ENCODE assay signal across 8 cellular contexts in the genomic region with DNA sequence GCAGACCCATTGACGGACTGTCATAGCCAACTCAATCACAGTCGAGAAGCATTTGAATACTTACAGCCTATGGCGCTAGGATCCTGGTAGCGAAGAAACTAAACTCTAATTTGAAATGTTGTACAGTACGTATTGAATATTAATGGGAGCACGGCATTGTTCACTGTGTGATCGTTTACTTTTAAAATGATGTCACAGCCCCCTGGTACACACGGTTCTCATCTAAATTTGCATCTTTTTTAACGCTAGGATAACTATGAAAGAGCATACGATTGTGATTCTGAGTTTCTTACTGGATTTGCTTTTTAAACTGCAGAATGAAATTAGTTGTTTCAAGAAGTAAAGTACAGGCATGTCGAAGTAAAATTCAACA. TPM values are rescaled to one million over a fixed set of nuclear protein-coding genes. Genes with fewer than 3 reads are reported as not detected.
DNase-seq lines count a peak whose midpoint lies in the region; ATAC-seq, FAIRE-seq and TF ChIP-seq lines count a peak whose summit lies in the region.

No MANE protein-coding gene starts in this region.

- H3K4me1 Mint-ChIP-seq in CD8-positive, alpha-beta memory T cell, result peaks cover 35 to 53% (median 50%) of the 10 kb centered on the region in 3 donors
- H3K4me1 Mint-ChIP-seq in activated naive CD8-positive, alpha-beta T cell (ENCODE audit: low read depth), result peaks cover 44% of the 10 kb centered on the region

- H3K36me3 Mint-ChIP-seq in CD8-positive, alpha-beta memory T cell, result peaks cover 0 to 8% (median 1%) of the 10 kb centered on the region in 3 donors
- H3K36me3 Mint-ChIP-seq in activated naive CD8-positive, alpha-beta T cell, result peaks cover 7% of the 10 kb centered on the region

- H3K79me2 ChIP-seq in HCT116 (ENCODE audit: insufficient read depth, low read length) (peaks cover 22% of the 10 kb centered on the region), HepG2 (ENCODE audit: insufficient read depth, low read length) (peaks cover 27% of the 10 kb centered on the region)

- TF ChIP-seq EP300 in HepG2 (IDR thresholded peaks at IDR 0.05; ENCODE audit: low read depth in 2 of 2, low read length in 2 of 2) (no peak), HepG2 (CRISPR knock-in tag; IDR thresholded peaks at IDR 0.05; ENCODE audit: borderline replicate concordance) (no peak), transverse colon (IDR thresholded peaks at IDR 0.05; ENCODE audit: low read depth) (no peak)

- RAD21 ChIA-PET in HCT116 (lab: Charles Lee; ENCODE audit: low non-redundant PET in 1 of 2, low total read pairs in 2 of 2, uncharacterized antibody in 2 of 2, unreplicated experiment in 2 of 2), result interaction anchor here in 1 of 2 experiments (0.7 kb wide), 1 partner anchor 88 kb away, joined by 5 read pairs; no protein-coding TSS in a partner anchor

- POLR2A ChIA-PET in CD8-positive, alpha-beta memory T cell (lab: Charles Lee), result no interaction called here
- POLR2A ChIA-PET in HCT116 (lab: Charles Lee) (no interaction called here), HepG2 (lab: Yijun Ruan, JAX) (interaction anchor here (0.7 to 1.8 kb wide), 3 partner anchors 43 to 335 kb away, joined by 3 to 12 read pairs (median 3); a partner anchor contains a TSS)

- TF ChIP-seq POLR2A in HCT116 (IDR thresholded peaks at IDR 0.05; ENCODE audit: borderline replicate concordance, extremely low read depth, insufficient read depth, insufficient read length) (no peak), HepG2 (IDR thresholded peaks at IDR 0.05; ENCODE audit: insufficient read depth in 1 of 2, low read depth in 2 of 2, low read length in 2 of 2) (no peak), transverse colon (IDR thresholded peaks at IDR 0.05) (no peak)

- H3K9me3 ChIP-seq in CD8-positive, alpha-beta memory T cell (ENCODE audit: low read length), result no peaks in the 10 kb centered on the region
- H3K9me3 ChIP-seq in HCT116 (ENCODE audit: control insufficient read depth in 1 of 2, insufficient read depth in 1 of 2, low read depth in 1 of 2, low read length in 2 of 2) (no peaks in the 10 kb centered on the region), HepG2 (ENCODE audit: low read length) (no peaks in the 10 kb centered on the region), transverse colon (no peaks in the 10 kb centered on the region)

- H3K9ac ChIP-seq in HCT116 (ENCODE audit: low read length), result peak overlapping the region; percentile 66
- H3K9ac ChIP-seq in HepG2 (ENCODE audit: insufficient read depth, low read depth, low read length), result peak overlapping the region; percentile 86; the same call in 1 of the 2 replicates

- no peak for TF ChIP-seq RAD21 in HCT116 (IDR thresholded peaks at IDR 0.05; ENCODE audit: low read depth)
- TF ChIP-seq RAD21 in HepG2 (CRISPR knock-in tag; IDR thresholded peaks at IDR 0.05), result no peak

- in situ Hi-C loops in HepG2 (cut with HindIII; ENCODE audit: extremely low pct_ligation_motif_present, low pct_unique_long_range_greater_than_20kb), result no loop called here
- in situ Hi-C loops in transverse colon (cut with MboI; ENCODE audit: low pct_ligation_motif_present in 1 of 4, low pct_unique_long_range_greater_than_20kb in 1 of 4, low sequenced_read_pairs in 3 of 4), result no loop called here

- H3K27me3 ChIP-seq in CD8-positive, alpha-beta memory T cell (ENCODE audit: insufficient read depth, low read length, poor library complexity, severe bottlenecking), result no peaks in the 10 kb centered on the region
- H3K27me3 ChIP-seq in HCT116 (ENCODE audit: insufficient read depth, low read length) (no peaks in the 10 kb centered on the region), HepG2 (ENCODE audit: control insufficient read depth in 1 of 2, insufficient read depth in 2 of 2, low read length in 2 of 2) (no peaks in the 10 kb centered on the region), transverse colon (no peaks in the 10 kb centered on the region)

- peak overlapping the region; percentile 71 for H3K4me3 ChIP-seq in CD8-positive, alpha-beta memory T cell (ENCODE audit: low read length)
- peak overlapping the region; percentile 68 to 69 for H3K4me3 ChIP-seq in HCT116 (replicated peaks in 1 of 2; ENCODE audit: low read depth in 1 of 2, low read length in 2 of 2)
- peak overlapping the region in 1 of 3 experiments; percentile 81; a peak in 1 of 6 replicates for H3K4me3 ChIP-seq in HepG2 (replicated peaks in 1 of 3; ENCODE audit: insufficient read depth in 1 of 3, low read depth in 2 of 3, low read length in 3 of 3)
- peak overlapping the region in 3 of 4 donors; percentile 63 to 77 (median 75) for H3K4me3 ChIP-seq in transverse colon

- H3K36me3 ChIP-seq in CD8-positive, alpha-beta memory T cell (ENCODE audit: insufficient read depth, low read length), result no peaks in the 10 kb centered on the region
- H3K36me3 ChIP-seq in HCT116 (ENCODE audit: control insufficient read depth in 1 of 2, insufficient read depth in 2 of 2, low read length in 2 of 2) (no peaks in the 10 kb centered on the region), HepG2 (replicated peaks in 1 of 2; ENCODE audit: control insufficient read depth in 1 of 2, insufficient read depth in 2 of 2, low read length in 2 of 2) (no peaks in the 10 kb centered on the region), transverse colon (no peaks in the 10 kb centered on the region)

- WGBS in HepG2 (ENCODE audit: low lambda C conversion rate), result 94% methylated on average over 11 of the region's 11 CpGs
- 54 to 85% methylated on average over 7 to 11 of the region's 11 CpGs for WGBS in transverse colon (ENCODE audit: low coverage in 1 of 2), 2 donors

- H2AFZ ChIP-seq in HCT116 (ENCODE audit: low read depth, low read length, poor library complexity, severe bottlenecking) (peak overlapping the region; percentile 33), HepG2 (ENCODE audit: low read length) (no peak overlapping the region)

- H3K4me1 ChIP-seq in CD8-positive, alpha-beta memory T cell (ENCODE audit: insufficient read depth, low read length), result peaks cover 21% of the 10 kb centered on the region
- peaks cover 9 to 30% of the 10 kb centered on the region in 2 experiments for H3K4me1 ChIP-seq in HCT116 (ENCODE audit: control insufficient read depth in 1 of 2, insufficient read depth in 2 of 2, low read length in 2 of 2)
- peaks cover 72% of the 10 kb centered on the region for H3K4me1 ChIP-seq in HepG2 (ENCODE audit: insufficient read depth, low read length)
- H3K4me1 ChIP-seq in transverse colon, result peaks cover 7 to 65% (median 32%) of the 10 kb centered on the region in 4 donors

- no peak for DNase-seq in CD8-positive, alpha-beta memory T cell
- DNase-seq in HCT116 (ENCODE audit: low read depth, low spot score) (no peak), HepG2 (ENCODE audit: low spot score) (no peak), transverse colon (no peak), NOMO-1 treated with DMSO at 0.1 percent for 48 hours (lab: John Stamatoyannopoulos, UW; ENCODE audit: unreplicated experiment) (no peak), NOMO-1 (lab: John Stamatoyannopoulos, UW; ENCODE audit: unreplicated experiment in 2 of 2) (no peak), RPMI8226 (no peak)

- peak overlapping the region; percentile 75 to 97 (median 88) for H3K27ac Mint-ChIP-seq in CD8-positive, alpha-beta memory T cell
- peak overlapping the region; percentile 97 for H3K27ac Mint-ChIP-seq in activated naive CD8-positive, alpha-beta T cell

- CTCF ChIA-PET in CD8-positive, alpha-beta memory T cell (lab: Charles Lee), result no interaction called here
- CTCF ChIA-PET in HCT116 (lab: Charles Lee), result no interaction called here
- CTCF ChIA-PET in HepG2 (lab: Yijun Ruan, JAX; ENCODE audit: low intra/inter-chr PET ratio, low total read pairs), result no interaction called here

- TF ChIP-seq CTCF in HCT116 (IDR thresholded peaks at IDR 0.05 in 2 of 3, conservative IDR thresholded peaks at IDR 0.05 in 1 of 3; ENCODE audit: borderline replicate concordance in 1 of 3, insufficient read depth in 1 of 3, low read depth in 2 of 3, low read length in 2 of 3) (no peak), HepG2 (CRISPR knock-in tag; IDR thresholded peaks at IDR 0.05) (no peak), transverse colon (IDR thresholded peaks at IDR 0.05) (no peak)

- no peaks in the 10 kb centered on the region for H4K20me1 ChIP-seq in HCT116 (ENCODE audit: insufficient read depth)
- no peaks in the 10 kb centered on the region for H4K20me1 ChIP-seq in HepG2 (ENCODE audit: insufficient read depth, low read length)

- peaks cover 0 to 2% (median 0%) of the 10 kb centered on the region in 5 donors for H3K9me3 Mint-ChIP-seq in CD8-positive, alpha-beta memory T cell
- no peaks in the 10 kb centered on the region for H3K9me3 Mint-ChIP-seq in activated naive CD8-positive, alpha-beta T cell (ENCODE audit: low read depth)

- H3K4me2 ChIP-seq in HCT116 (ENCODE audit: low read length) (peak overlapping the region; percentile 78), HepG2 (ENCODE audit: low read depth, low read length) (peak overlapping the region; percentile 75)

- peak; percentile 12 for FAIRE-seq in HepG2 (lab: Jason Lieb, UNC)

- BruUV-seq in HCT116 (replicated peaks; lab: Mats Ljungman, UMichigan) (TSS peak; percentile 74), HepG2 (replicated peaks; lab: Mats Ljungman, UMichigan) (TSS peak; percentile 71)

- peaks cover 0 to 1% of the 10 kb centered on the region in 2 donors for H3K27me3 Mint-ChIP-seq in CD8-positive, alpha-beta memory T cell
- no peaks in the 10 kb centered on the region for H3K27me3 Mint-ChIP-seq in activated naive CD8-positive, alpha-beta T cell

- intact Hi-C loops in HCT116 (cut with micrococcal nuclease) (no loop called here), HepG2 (cut with micrococcal nuclease; ENCODE audit: unreplicated experiment) (loop anchor here (1.0 to 5.0 kb wide), 2 partner anchors 42 to 74 kb away; a partner anchor contains a TSS), transverse colon (cut with DNase I; ENCODE audit: low total_unique reads) (no loop called here)

- ATAC-seq in HCT116, result peak; percentile 20
- no peak; the same call in 2 of the 3 replicates for ATAC-seq in HepG2

- H3K9me2 ChIP-seq in HCT116 (ENCODE audit: insufficient read depth), result no peaks in the 10 kb centered on the region

- H3K27ac ChIP-seq in CD8-positive, alpha-beta memory T cell (ENCODE audit: low read depth, low read length), result peak overlapping the region; percentile 69
- peak overlapping the region; percentile 83 for H3K27ac ChIP-seq in HCT116 (ENCODE audit: low read depth, low read length)
- H3K27ac ChIP-seq in HepG2 (ENCODE audit: extremely low read length, insufficient read depth, low read length), result peak overlapping the region; percentile 90
- H3K27ac ChIP-seq in transverse colon, result peak overlapping the region; percentile 94 to 97 (median 96)

- H3K4me3 Mint-ChIP-seq in CD8-positive, alpha-beta memory T cell, result peak overlapping the region; percentile 86 to 99 (median 98)
- peak overlapping the region; percentile 87 for H3K4me3 Mint-ChIP-seq in activated naive CD8-positive, alpha-beta T cell

RNA-seq across cellular contexts. Expression of a gene that starts 0.9 kb away (rescaled TPM):
- 1 to 10 TPM; 8.4 to 8.5 TPM for total RNA-seq in CD8-positive, alpha-beta memory T cell
- 7.6 TPM for polyA plus RNA-seq in CD8-positive, alpha-beta memory T cell
- total RNA-seq in HCT116 (2021; ENCODE audit: unreplicated experiment) (9.7 TPM), HepG2 (2016; rRNA removed; fragmentation: Illumina TruSeq; extraction: Trizol) (5.6 and 6.8 TPM in 2 replicates), transverse colon (100 to 1,000 TPM in 1 of 4 donors, 10 to 100 TPM in 3; 51.9 to 179 (median 81.8) TPM)
- 1.7 and 2.6 TPM in 2 replicates for polyA plus RNA-seq in HCT116 (2012)
- 10.8 and 12.9 TPM in 2 replicates for total RNA-seq in HepG2 (2016; cell fraction: cytosol; rRNA removed; fragmentation: Illumina TruSeq; extraction: Trizol; ENCODE audit: low read depth)
- total RNA-seq in HepG2 (2016; cell fraction: insoluble cytoplasmic fraction; rRNA removed; fragmentation: Illumina TruSeq; extraction: Trizol), result 5.2 and 6.7 TPM in 2 replicates
- total RNA-seq in HepG2 (2016; cell fraction: membrane; rRNA removed; fragmentation: Illumina TruSeq; extraction: Trizol), result 7.0 and 9.5 TPM in 2 replicates
- 10.9 and 17.2 TPM in 2 replicates for total RNA-seq in HepG2 (2016; cell fraction: nucleus; rRNA removed; fragmentation: Illumina TruSeq; extraction: Trizol)
- 3.2 and 3.4 TPM in 2 replicates for polyA plus RNA-seq in HepG2 (2011; rRNA removed)
- polyA plus RNA-seq in HepG2 (2011; cell fraction: cytosol; rRNA removed), result 0.74 and 1.9 TPM in 2 replicates
- 5.4 and 7.4 TPM in 2 replicates for polyA plus RNA-seq in HepG2 (2011; cell fraction: nucleus; rRNA removed)
- 4.6 and 5.9 TPM in 2 replicates for polyA plus RNA-seq in HepG2 (2012)
- polyA plus RNA-seq in HepG2 (2016; cell fraction: cytosol; fragmentation: Illumina TruSeq; extraction: Trizol; ENCODE audit: low read depth), result 0.43 and 0.51 TPM in 2 replicates
- polyA plus RNA-seq in HepG2 (2016; cell fraction: insoluble cytoplasmic fraction; fragmentation: Illumina TruSeq; extraction: Trizol; ENCODE audit: low read depth), result 4.8 and 7.8 TPM in 2 replicates
- polyA plus RNA-seq in HepG2 (2016; cell fraction: membrane; fragmentation: Illumina TruSeq; extraction: Trizol; ENCODE audit: low read depth), result 1.0 and 1.2 TPM in 2 replicates
- polyA plus RNA-seq in HepG2 (2016; cell fraction: nucleus; fragmentation: Illumina TruSeq; extraction: Trizol; ENCODE audit: insufficient read depth, low read depth), result 9.5 and 10.4 TPM in 2 replicates
- 2.7 and 7.1 TPM in 2 replicates for polyA minus RNA-seq in HepG2 (2011; rRNA and poly(A)+ RNA removed; ENCODE audit: low replicate concordance)
- polyA minus RNA-seq in HepG2 (2011; cell fraction: cytosol; rRNA and poly(A)+ RNA removed), result 2.0 TPM in 2 replicates
- polyA minus RNA-seq in HepG2 (2011; cell fraction: nucleus; rRNA and poly(A)+ RNA removed), result 17.9 and 19.6 TPM in 2 replicates
